1 cellular context compared by ENCODE assay signal in the genomic region with DNA sequence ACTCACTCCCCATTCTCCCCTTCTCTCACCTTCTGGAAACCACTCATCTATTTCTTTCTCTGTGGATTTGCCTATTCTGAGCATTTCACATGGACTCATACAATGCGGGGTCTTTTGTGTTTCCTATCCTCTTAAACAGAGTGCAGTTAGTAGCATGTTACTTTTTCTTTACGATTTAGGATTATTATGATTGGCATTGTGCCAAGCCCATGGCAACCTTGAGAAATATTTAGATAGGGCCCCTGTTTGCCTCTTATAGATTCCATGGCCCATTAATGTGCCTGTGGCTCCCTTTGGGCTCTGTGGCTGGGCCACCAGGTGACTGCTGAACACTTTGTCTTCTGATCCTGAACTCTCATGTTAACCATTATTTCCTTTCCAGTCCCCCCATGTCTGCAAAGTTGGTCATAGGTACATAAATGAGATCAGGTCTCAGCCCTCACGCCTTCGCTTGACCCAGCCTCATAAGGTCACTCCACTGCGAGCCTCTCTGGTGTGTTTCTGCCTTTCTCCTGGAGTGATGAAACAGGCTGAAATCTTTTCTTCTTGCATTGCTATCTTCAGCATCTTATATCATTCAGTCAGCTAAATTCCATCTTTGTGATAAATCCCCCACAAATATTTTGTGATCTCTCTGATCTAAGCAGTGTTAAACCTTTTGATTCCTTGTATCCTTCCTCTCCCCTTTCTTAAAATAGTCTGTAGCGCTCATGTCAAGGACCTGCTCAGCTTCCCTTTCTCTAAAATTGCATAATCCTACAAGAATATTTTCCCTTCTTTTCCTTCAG.
TF ChIP-seq lines count a peak whose summit lies in the region.

No MANE protein-coding gene starts in this region.

TF ChIP-seq in K562, 482 proteins besides CTCF, POLR2A, EP300 and RAD21:
- TF ChIP-seq RAD51 (IDR thresholded peaks at IDR 0.05; ENCODE audit: borderline replicate concordance, low read depth) (no peak), NFIX (CRISPR knock-in tag; IDR thresholded peaks at IDR 0.05; ENCODE audit: low read depth) (peak; percentile 65), NFIC (IDR thresholded peaks at IDR 0.05) (peak; percentile 83), TRIM24 (IDR thresholded peaks at IDR 0.05) (peak in 1 of 2 experiments; percentile 25; a peak in 1 of 4 replicates), NFE2L1 (tag; IDR thresholded peaks at IDR 0.05; ENCODE audit: borderline replicate concordance, low read depth) (no peak), NR2C2 (CRISPR knock-in tag; IDR thresholded peaks at IDR 0.05) (no peak), NR2C2 (tag; IDR thresholded peaks at IDR 0.05) (peak; percentile 40; the same call in 1 of the 2 replicates), RBBP5 (IDR thresholded peaks at IDR 0.05; ENCODE audit: borderline replicate concordance, insufficient read depth, low read length, poor library complexity, severe bottlenecking) (no peak), TBL1XR1 (IDR thresholded peaks at IDR 0.05; ENCODE audit: low read length in 2 of 2) (no peak), RFX7 (CRISPR knock-in tag; IDR thresholded peaks at IDR 0.05) (no peak), CEBPG (CRISPR knock-in tag; IDR thresholded peaks at IDR 0.05) (no peak), CEBPG (tag; conservative IDR thresholded peaks at IDR 0.05 in 1 of 2, IDR thresholded peaks at IDR 0.05 in 1 of 2) (peak in 1 of 2 experiments; percentile 63; a peak in 2 of 4 replicates)
- TF ChIP-seq, protein P1, sequence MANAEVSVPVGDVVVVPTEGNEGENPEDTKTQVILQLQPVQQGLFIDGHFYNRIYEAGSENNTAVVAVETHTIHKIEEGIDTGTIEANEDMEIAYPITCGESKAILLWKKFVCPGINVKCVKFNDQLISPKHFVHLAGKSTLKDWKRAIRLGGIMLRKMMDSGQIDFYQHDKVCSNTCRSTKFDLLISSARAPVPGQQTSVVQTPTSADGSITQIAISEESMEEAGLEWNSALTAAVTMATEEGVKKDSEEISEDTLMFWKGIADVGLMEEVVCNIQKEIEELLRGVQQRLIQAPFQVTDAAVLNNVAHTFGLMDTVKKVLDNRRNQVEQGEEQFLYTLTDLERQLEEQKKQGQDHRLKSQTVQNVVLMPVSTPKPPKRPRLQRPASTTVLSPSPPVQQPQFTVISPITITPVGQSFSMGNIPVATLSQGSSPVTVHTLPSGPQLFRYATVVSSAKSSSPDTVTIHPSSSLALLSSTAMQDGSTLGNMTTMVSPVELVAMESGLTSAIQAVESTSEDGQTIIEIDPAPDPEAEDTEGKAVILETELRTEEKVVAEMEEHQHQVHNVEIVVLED (CRISPR knock-in tag; IDR thresholded peaks at IDR 0.05), result no peak
- TF ChIP-seq, protein P2, sequence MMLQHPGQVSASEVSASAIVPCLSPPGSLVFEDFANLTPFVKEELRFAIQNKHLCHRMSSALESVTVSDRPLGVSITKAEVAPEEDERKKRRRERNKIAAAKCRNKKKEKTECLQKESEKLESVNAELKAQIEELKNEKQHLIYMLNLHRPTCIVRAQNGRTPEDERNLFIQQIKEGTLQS (IDR thresholded peaks at IDR 0.05), result peak; percentile 8; the same call in 1 of the 2 replicates
- TF ChIP-seq, protein P2 (CRISPR knock-in tag; conservative IDR thresholded peaks at IDR 0.05), result no peak
